9 cellular contexts compared by ENCODE assay signal in genomic region chr16:2210386-2211365, GRCh38. TPM values are rescaled to one million over a fixed set of nuclear protein-coding genes. Genes with fewer than 3 reads are reported as not detected.
DNase-seq lines count a peak whose midpoint lies in the region; ATAC-seq and TF ChIP-seq lines count a peak whose summit lies in the region.
"Had no signal": no experiment of that assay in that cellular context is flagged by ENCODE, and none has a peak within 500 bp of the region (broad histone marks: within the 10 kb centered on the region; RNA-seq: fewer than 3 reads in every experiment).

TSS of gene BRICD5 (minus strand) at chr16:2210863. CDS start at chr16:2210833, 30 bp downstream.

- POLR2A ChIA-PET in SK-N-SH (lab: Yijun Ruan, JAX) (interaction anchor here (0.6 kb wide), 1 partner anchor 12 kb away, joined by 8 read pairs; no protein-coding TSS in a partner anchor), PC-3 (lab: Charles Lee; ENCODE audit: unreplicated experiment) (no interaction called here)

- H3F3A ChIP-seq in SK-N-SH (replicated peaks; ENCODE audit: insufficient read depth) (peaks cover 4% of the 10 kb centered on the region), PC-3 (ENCODE audit: low read length, unreplicated experiment) (no peaks in the 10 kb centered on the region)

- H3K9me2 ChIP-seq in SK-N-SH (no peaks in the 10 kb centered on the region), PC-3 (replicated peaks; ENCODE audit: low read length) (no peaks in the 10 kb centered on the region)

- DNase-seq in SK-N-SH (no peak), PC-3 (no peak), fibroblast of lung (ENCODE audit: low read depth in 2 of 2) (peak; percentile 20), prostate gland (ENCODE audit: low spot score) (no peak), NCI-H2171 treated with DMSO at 0.1 percent for 48 hours (lab: John Stamatoyannopoulos, UW) (no peak)
- DNase-seq: activated CD4-positive, alpha-beta T cell treated with anti-CD3 and anti-CD28 coated beads for 48 hours had no signal

- H3K36me3 ChIP-seq in SK-N-SH (replicated peaks in 1 of 2; ENCODE audit: control insufficient read depth in 1 of 2, insufficient read depth in 2 of 2, low read length in 1 of 2) (peaks cover 0 to 36% of the 10 kb centered on the region in 2 experiments), PC-3 (ENCODE audit: low read depth, low read length) (no peaks in the 10 kb centered on the region), fibroblast of lung (ENCODE audit: control insufficient read depth, insufficient read depth, low read length) (peaks cover 27% of the 10 kb centered on the region), prostate gland (peaks cover 0 to 16% of the 10 kb centered on the region in 2 donors)

- no peak within 1 kb of the TSS for H2AFZ ChIP-seq in SK-N-SH (ENCODE audit: low read depth)
- no peak within 1 kb of the TSS for H2AFZ ChIP-seq in PC-3 (ENCODE audit: low read length)
- H2AFZ ChIP-seq in fibroblast of lung (ENCODE audit: low read length) = no peak within 1 kb of the TSS

- WGBS in SK-N-SH (ENCODE audit: low lambda C conversion rate) = 87% methylated on average over 13 of the region's 24 CpGs
- 66% methylated on average over 21 of the region's 24 CpGs for WGBS in prostate gland

- TF ChIP-seq POLR2A in prostate gland (IDR thresholded peaks at IDR 0.05) = no peak

- TF ChIP-seq RAD21 in SK-N-SH (IDR thresholded peaks at IDR 0.05; ENCODE audit: low read length) = no peak

- H3K27ac ChIP-seq in SK-N-SH (ENCODE audit: low read depth in 2 of 2, low read length in 1 of 2) (no peak within 1 kb of the TSS; a peak in 1 of 4 replicates), PC-3 (ENCODE audit: low read length) (no peak within 1 kb of the TSS), fibroblast of lung (ENCODE audit: insufficient read depth, low read length) (no peak within 1 kb of the TSS), prostate gland (no peak within 1 kb of the TSS)

- H3K4me3 ChIP-seq in SK-N-SH (ENCODE audit: low read depth in 2 of 2, low read length in 1 of 2) (no peak within 1 kb of the TSS), PC-3 (ENCODE audit: low read length) (no peak within 1 kb of the TSS), fibroblast of lung (replicated peaks in 1 of 4; ENCODE audit: control extremely low read depth in 1 of 4, insufficient read depth in 1 of 4, low read depth in 3 of 4, low read length in 4 of 4) (no peak within 1 kb of the TSS), prostate gland (no peak within 1 kb of the TSS)

- H3K4me1 ChIP-seq in SK-N-SH (ENCODE audit: control insufficient read depth in 1 of 2, insufficient read depth in 2 of 2, low read depth in 1 of 2, low read length in 1 of 2) (peaks cover 11 to 36% of the 10 kb centered on the region in 2 experiments; a peak in 2 of 4 replicates), PC-3 (ENCODE audit: insufficient read depth, low read length) (peaks cover 23% of the 10 kb centered on the region), fibroblast of lung (ENCODE audit: control insufficient read depth, extremely low read depth, insufficient read depth, low read length) (peaks cover 9% of the 10 kb centered on the region), prostate gland (replicated peaks) (peaks cover 25% of the 10 kb centered on the region)

- no TSS peak for BruUV-seq in PC-3 (replicated peaks; lab: Mats Ljungman, UMichigan)

- H4K20me1 ChIP-seq in SK-N-SH (ENCODE audit: insufficient read depth) = peaks cover 11% of the 10 kb centered on the region; the same call in 1 of the 2 replicates
- H4K20me1 ChIP-seq in PC-3 (ENCODE audit: low read length) = peaks cover 12% of the 10 kb centered on the region
- H4K20me1 ChIP-seq in fibroblast of lung (ENCODE audit: control insufficient read depth, extremely low read depth, insufficient read depth, low read length) = no peaks in the 10 kb centered on the region

- no peak within 1 kb of the TSS for H3K4me2 ChIP-seq in SK-N-SH
- H3K4me2 ChIP-seq in PC-3 (ENCODE audit: low read length) = peak within 1 kb of the TSS; percentile 100
- no peak within 1 kb of the TSS for H3K4me2 ChIP-seq in fibroblast of lung (ENCODE audit: extremely low read depth, insufficient read depth, low read length)

- TF ChIP-seq EP300 in SK-N-SH (IDR thresholded peaks at IDR 0.05; ENCODE audit: borderline replicate concordance in 1 of 2, low read depth in 1 of 2, low read length in 1 of 2) = no peak

- H3K9me3 ChIP-seq in SK-N-SH = no peaks in the 10 kb centered on the region
- H3K9me3 ChIP-seq in PC-3 (ENCODE audit: low read length) = no peaks in the 10 kb centered on the region
- H3K9me3 ChIP-seq in fibroblast of lung (ENCODE audit: control insufficient read depth, insufficient read depth, low read depth, low read length) = no peaks in the 10 kb centered on the region
- H3K9me3 ChIP-seq in prostate gland = no peaks in the 10 kb centered on the region

- TF ChIP-seq CTCF in SK-N-SH (IDR thresholded peaks at IDR 0.05) = no peak
- no peak for TF ChIP-seq CTCF in PC-3 (conservative IDR thresholded peaks at IDR 0.05; ENCODE audit: low read depth, low read length)
- TF ChIP-seq CTCF in fibroblast of lung (conservative IDR thresholded peaks at IDR 0.05 in 1 of 2, IDR thresholded peaks at IDR 0.05 in 1 of 2; ENCODE audit: low read depth in 1 of 2, low read length in 2 of 2) = no peak
- no peak for TF ChIP-seq CTCF in prostate gland (IDR thresholded peaks at IDR 0.05)

- no peaks in the 10 kb centered on the region for H3K27me3 ChIP-seq in SK-N-SH (ENCODE audit: insufficient read depth)
- no peaks in the 10 kb centered on the region for H3K27me3 ChIP-seq in PC-3 (ENCODE audit: low read length)
- H3K27me3 ChIP-seq in fibroblast of lung (ENCODE audit: control insufficient read depth, insufficient read depth, low read length) = no peaks in the 10 kb centered on the region
- no peaks in the 10 kb centered on the region for H3K27me3 ChIP-seq in prostate gland (replicated peaks; ENCODE audit: insufficient read depth)

- ATAC-seq in SK-N-SH treated with all-trans-retinoic acid at 6 μM for 48 hours (no peak), PC-3 (no peak), HG03342 (IDR thresholded peaks at IDR 0.05; ENCODE audit: unreplicated experiment) (no peak), HG03565 (IDR thresholded peaks at IDR 0.05; ENCODE audit: unreplicated experiment) (no peak)

- peaks cover 33% of the 10 kb centered on the region for H3K79me2 ChIP-seq in SK-N-SH (ENCODE audit: insufficient read depth)
- H3K79me2 ChIP-seq in PC-3 (ENCODE audit: low read length) = peaks cover 51% of the 10 kb centered on the region
- peaks cover 25% of the 10 kb centered on the region for H3K79me2 ChIP-seq in fibroblast of lung (ENCODE audit: control insufficient read depth, insufficient read depth, low read length)

- intact Hi-C loops in PC-3 (cut with micrococcal nuclease) = no loop called here
- intact Hi-C loops in prostate gland (cut with DNase I) = no loop called here

- H3K9ac ChIP-seq in SK-N-SH = no peak within 1 kb of the TSS
- H3K9ac ChIP-seq in PC-3 (ENCODE audit: low read length) = no peak within 1 kb of the TSS
- H3K9ac ChIP-seq in fibroblast of lung (ENCODE audit: insufficient read depth, low read length) = no peak within 1 kb of the TSS

- CTCF ChIA-PET in SK-N-SH (lab: Yijun Ruan, JAX) (interaction anchor here (0.8 to 2.0 kb wide), 2 partner anchors 16 to 40 kb away, joined by 4 to 9 read pairs; partner anchors contain the start of gene ECI1), PC-3 (lab: Charles Lee) (no interaction called here)

TF ChIP-seq in SK-N-SH, 30 proteins besides CTCF, POLR2A, EP300 and RAD21:
- TF ChIP-seq POLR2AphosphoS5 (IDR thresholded peaks at IDR 0.05; ENCODE audit: low read depth, low read length) (0 out of 2 replicates have a peak, but pooled peaks have one; percentile 14), NRF1 (IDR thresholded peaks at IDR 0.05; ENCODE audit: low read depth, low read length) (no peak)

TF ChIP-seq in SK-N-SH treated with all-trans-retinoic acid at 6 μM for 48 hours, 23 proteins besides CTCF, POLR2A, EP300 and RAD21 (continues in another document):
- TF ChIP-seq ZC3H10 (CRISPR knock-in tag; IDR thresholded peaks at IDR 0.05) = no peak
- no peak for TF ChIP-seq PPARA (CRISPR knock-in tag; IDR thresholded peaks at IDR 0.05; ENCODE audit: borderline replicate concordance)
- TF ChIP-seq TOX (CRISPR knock-in tag; IDR thresholded peaks at IDR 0.05; ENCODE audit: borderline replicate concordance) = no peak
- no peak for TF ChIP-seq GLIS3 (CRISPR knock-in tag; IDR thresholded peaks at IDR 0.05)
- no peak for TF ChIP-seq RARB (CRISPR knock-in tag; IDR thresholded peaks at IDR 0.05)
- no peak for TF ChIP-seq BACH2 (CRISPR knock-in tag; IDR thresholded peaks at IDR 0.05; ENCODE audit: borderline replicate concordance)
- no peak for TF ChIP-seq CSDC2 (CRISPR knock-in tag; IDR thresholded peaks at IDR 0.05)
- no peak for TF ChIP-seq ARNTL (CRISPR knock-in tag; IDR thresholded peaks at IDR 0.05; ENCODE audit: borderline replicate concordance, low read depth)
- no peak for TF ChIP-seq ZNF70 (CRISPR knock-in tag; IDR thresholded peaks at IDR 0.05)
- TF ChIP-seq POU6F1 (CRISPR knock-in tag; IDR thresholded peaks at IDR 0.05; ENCODE audit: borderline replicate concordance, low read depth) = no peak

RNA-seq across cellular contexts. Expression of gene BRICD5, which starts in this region (rescaled TPM):
- polyA plus RNA-seq in SK-N-SH (2012; rRNA removed) = 2.3 and 3.4 TPM in 2 replicates
- polyA plus RNA-seq in SK-N-SH (2012; cell fraction: cytosol; rRNA removed) = 0.37 and 0.62 TPM in 2 replicates
- 32.1 and 43.9 TPM in 2 replicates for polyA plus RNA-seq in SK-N-SH (2012; cell fraction: nucleus; rRNA removed)
- total RNA-seq in PC-3 (2014; rRNA removed) = 2.1 and 4.8 TPM in 2 replicates
- total RNA-seq in fibroblast of lung = 1.3 and 1.5 TPM in 2 replicates
- polyA plus RNA-seq in fibroblast of lung = 0.23 and 0.33 TPM in 2 replicates
- 0.47 and 1.3 TPM in 2 replicates for polyA plus RNA-seq in fibroblast of lung (2012)
- 0.67 TPM in 1 of 2 replicates, not detected in the other for polyA minus RNA-seq in fibroblast of lung (ENCODE audit: low replicate concordance)
- 10 to 100 TPM; 18.4 to 26.2 TPM for total RNA-seq in prostate gland

Comparison
In these comparisons a context has a peak if more than half of its experiments do, and no peak if none do; other contexts are left out.
1. DNase-seq: peak in fibroblast of lung (2 of 2); none in SK-N-SH (single experiment), PC-3 (single experiment), prostate gland (single experiment) and NCI-H2171 treated with DMSO at 0.1 percent for 48 hours (single experiment).